ENCODE assay signal across 8 cellular contexts in the genomic region with DNA sequence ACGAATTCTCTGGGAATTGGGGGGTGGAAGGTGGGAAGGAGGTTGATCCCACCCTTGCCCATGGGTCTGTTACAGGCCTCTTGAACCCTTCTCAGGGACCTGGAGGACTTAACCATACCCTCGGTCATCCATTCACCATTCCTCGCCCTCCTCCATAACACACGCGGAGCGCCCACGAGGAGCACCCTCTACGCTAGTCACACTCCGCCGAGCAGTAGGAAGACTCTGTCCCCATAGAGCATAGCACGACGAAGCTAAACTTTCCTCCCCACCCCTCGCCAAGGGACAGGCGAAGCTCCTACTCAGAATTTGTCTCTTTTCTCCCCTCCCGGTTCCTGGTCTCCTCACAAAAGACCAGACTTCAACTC. TPM values are rescaled to one million over a fixed set of nuclear protein-coding genes. Genes with fewer than 3 reads are reported as not detected.
DNase-seq lines count a peak whose midpoint lies in the region; ATAC-seq and TF ChIP-seq lines count a peak whose summit lies in the region.

No MANE protein-coding gene starts in this region.

- H3K4me1 Mint-ChIP-seq in activated CD4-positive, alpha-beta T cell treated with anti-CD3 and anti-CD28 coated beads, Interleukin-2, amount 10 ng/mL, durations not matched to agents 24 days and 14 days: peaks cover 21% of the 10 kb centered on the region

- no peak overlapping the region for H3K9ac ChIP-seq in liver (ENCODE audit: low read depth in 1 of 2, low read length in 2 of 2)

- TF ChIP-seq RAD21 in liver (IDR thresholded peaks at IDR 0.05): no peak

- H3K4me3 ChIP-seq in ascending aorta (peak overlapping the region; percentile 90 to 96), liver (ENCODE audit: low read depth in 1 of 3, low read length in 3 of 3) (peak overlapping the region in 2 of 3 donors; percentile 74 to 91), thoracic aorta (peak overlapping the region; percentile 86)

- H3K4me1 ChIP-seq in ascending aorta (peaks cover 6 to 18% of the 10 kb centered on the region in 2 donors), liver (ENCODE audit: control insufficient read depth in 4 of 4, insufficient read depth in 4 of 4, low read length in 3 of 4) (peaks cover 0 to 9% (median 2%) of the 10 kb centered on the region in 4 donors), thoracic aorta (ENCODE audit: control insufficient read depth in 1 of 2, low read depth in 2 of 2) (peaks cover 20 to 29% of the 10 kb centered on the region in 2 donors)

- H3K9me3 ChIP-seq in ascending aorta: no peaks in the 10 kb centered on the region
- no peaks in the 10 kb centered on the region for H3K9me3 ChIP-seq in liver (ENCODE audit: control insufficient read depth in 4 of 4, low read length in 3 of 4)
- H3K9me3 ChIP-seq in thoracic aorta: no peaks in the 10 kb centered on the region

- H3K27me3 ChIP-seq in ascending aorta (no peaks in the 10 kb centered on the region), liver (ENCODE audit: control insufficient read depth in 4 of 4, insufficient read depth in 4 of 4, low read length in 3 of 4) (no peaks in the 10 kb centered on the region), thoracic aorta (replicated peaks; ENCODE audit: insufficient read depth) (no peaks in the 10 kb centered on the region)

- no peak for ATAC-seq in thoracic aorta (ENCODE audit: insufficient number of reproducible peaks, low FRiP score, low read depth)
- no peak for ATAC-seq in GM18858 (IDR thresholded peaks at IDR 0.05; ENCODE audit: unreplicated experiment)
- no peak for ATAC-seq in GM21360 (IDR thresholded peaks at IDR 0.05; ENCODE audit: unreplicated experiment)

- H3K36me3 ChIP-seq in ascending aorta: no peaks in the 10 kb centered on the region
- no peaks in the 10 kb centered on the region for H3K36me3 ChIP-seq in liver (ENCODE audit: control insufficient read depth in 4 of 4, insufficient read depth in 3 of 4, low read depth in 1 of 4, low read length in 3 of 4)
- no peaks in the 10 kb centered on the region for H3K36me3 ChIP-seq in thoracic aorta

- H3K27ac ChIP-seq in ascending aorta (peak overlapping the region; percentile 94), liver (ENCODE audit: low read depth in 1 of 2, low read length in 2 of 2) (peak overlapping the region; percentile 93 to 98), thoracic aorta (peak overlapping the region; percentile 95 to 97)

- no peaks in the 10 kb centered on the region for H3K9me3 Mint-ChIP-seq in activated CD4-positive, alpha-beta T cell treated with anti-CD3 and anti-CD28 coated beads, Interleukin-2, amount 10 ng/mL, durations not matched to agents 24 days and 14 days

- intact Hi-C loops in activated CD4-positive, alpha-beta T cell treated with anti-CD3 and anti-CD28 coated beads, Interleukin-2, amount 10 ng/mL, durations not matched to agents 24 days and 14 days (cut with micrococcal nuclease): loop anchor here (2.0 kb wide), 1 partner anchor 16 kb away; no protein-coding TSS in a partner anchor
- intact Hi-C loops in ascending aorta (cut with DNase I): loop anchor here (2.0 to 10.0 kb wide), 2 partner anchors 236 to 610 kb away; a partner anchor contains a TSS

- no peaks in the 10 kb centered on the region for H3K27me3 Mint-ChIP-seq in activated CD4-positive, alpha-beta T cell treated with anti-CD3 and anti-CD28 coated beads, Interleukin-2, amount 10 ng/mL, durations not matched to agents 24 days and 14 days

- TF ChIP-seq CTCF in ascending aorta (IDR thresholded peaks at IDR 0.05) (no peak), liver (IDR thresholded peaks at IDR 0.05; ENCODE audit: low read depth, low read length, missing input control) (no peak), thoracic aorta (IDR thresholded peaks at IDR 0.05) (no peak)

- peak; percentile 58 for DNase-seq in activated CD4-positive, alpha-beta T cell treated with anti-CD3 and anti-CD28 coated beads, Interleukin-2, amount 10 ng/mL, durations not matched to agents 24 days and 14 days
- DNase-seq in activated CD4-positive, alpha-beta T cell treated with anti-CD3 and anti-CD28 coated beads, Interleukin-2, amount 50 U/mL, for 4 hours: no peak
- DNase-seq in ascending aorta (ENCODE audit: low spot score in 2 of 2) (no peak), thoracic aorta (ENCODE audit: low spot score) (no peak), erythroblast (lab: John Stamatoyannopoulos, UW) (no peak)

- 91% methylated on average over 15 of the region's 15 CpGs for WGBS in liver

- H3K36me3 Mint-ChIP-seq in activated CD4-positive, alpha-beta T cell treated with anti-CD3 and anti-CD28 coated beads, Interleukin-2, amount 10 ng/mL, durations not matched to agents 24 days and 14 days (ENCODE audit: low read depth): peaks cover 6% of the 10 kb centered on the region

- H3K4me3 Mint-ChIP-seq in activated CD4-positive, alpha-beta T cell treated with anti-CD3 and anti-CD28 coated beads, Interleukin-2, amount 10 ng/mL, durations not matched to agents 24 days and 14 days: peak overlapping the region; percentile 88

- TF ChIP-seq POLR2A in erythroblast (IDR thresholded peaks at IDR 0.05; ENCODE audit: low read length): no peak

- H3K27ac Mint-ChIP-seq in activated CD4-positive, alpha-beta T cell treated with anti-CD3 and anti-CD28 coated beads, Interleukin-2, amount 10 ng/mL, durations not matched to agents 24 days and 14 days: peak overlapping the region; percentile 90

TF ChIP-seq in liver, 16 proteins besides CTCF, POLR2A, EP300 and RAD21:
- TF ChIP-seq, protein P1, sequence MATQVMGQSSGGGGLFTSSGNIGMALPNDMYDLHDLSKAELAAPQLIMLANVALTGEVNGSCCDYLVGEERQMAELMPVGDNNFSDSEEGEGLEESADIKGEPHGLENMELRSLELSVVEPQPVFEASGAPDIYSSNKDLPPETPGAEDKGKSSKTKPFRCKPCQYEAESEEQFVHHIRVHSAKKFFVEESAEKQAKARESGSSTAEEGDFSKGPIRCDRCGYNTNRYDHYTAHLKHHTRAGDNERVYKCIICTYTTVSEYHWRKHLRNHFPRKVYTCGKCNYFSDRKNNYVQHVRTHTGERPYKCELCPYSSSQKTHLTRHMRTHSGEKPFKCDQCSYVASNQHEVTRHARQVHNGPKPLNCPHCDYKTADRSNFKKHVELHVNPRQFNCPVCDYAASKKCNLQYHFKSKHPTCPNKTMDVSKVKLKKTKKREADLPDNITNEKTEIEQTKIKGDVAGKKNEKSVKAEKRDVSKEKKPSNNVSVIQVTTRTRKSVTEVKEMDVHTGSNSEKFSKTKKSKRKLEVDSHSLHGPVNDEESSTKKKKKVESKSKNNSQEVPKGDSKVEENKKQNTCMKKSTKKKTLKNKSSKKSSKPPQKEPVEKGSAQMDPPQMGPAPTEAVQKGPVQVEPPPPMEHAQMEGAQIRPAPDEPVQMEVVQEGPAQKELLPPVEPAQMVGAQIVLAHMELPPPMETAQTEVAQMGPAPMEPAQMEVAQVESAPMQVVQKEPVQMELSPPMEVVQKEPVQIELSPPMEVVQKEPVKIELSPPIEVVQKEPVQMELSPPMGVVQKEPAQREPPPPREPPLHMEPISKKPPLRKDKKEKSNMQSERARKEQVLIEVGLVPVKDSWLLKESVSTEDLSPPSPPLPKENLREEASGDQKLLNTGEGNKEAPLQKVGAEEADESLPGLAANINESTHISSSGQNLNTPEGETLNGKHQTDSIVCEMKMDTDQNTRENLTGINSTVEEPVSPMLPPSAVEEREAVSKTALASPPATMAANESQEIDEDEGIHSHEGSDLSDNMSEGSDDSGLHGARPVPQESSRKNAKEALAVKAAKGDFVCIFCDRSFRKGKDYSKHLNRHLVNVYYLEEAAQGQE (IDR thresholded peaks at IDR 0.05): no peak
- TF ChIP-seq, protein P2, sequence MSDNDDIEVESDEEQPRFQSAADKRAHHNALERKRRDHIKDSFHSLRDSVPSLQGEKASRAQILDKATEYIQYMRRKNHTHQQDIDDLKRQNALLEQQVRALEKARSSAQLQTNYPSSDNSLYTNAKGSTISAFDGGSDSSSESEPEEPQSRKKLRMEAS (IDR thresholded peaks at IDR 0.05): no peak
- no peak for TF ChIP-seq FOXA2 (IDR thresholded peaks at IDR 0.05)
- TF ChIP-seq HNF4A (conservative IDR thresholded peaks at IDR 0.05): no peak
- TF ChIP-seq FOXA1 (IDR thresholded peaks at IDR 0.05): no peak
- no peak for TF ChIP-seq EGR1 (IDR thresholded peaks at IDR 0.05; ENCODE audit: low read depth in 2 of 2)
- no peak for TF ChIP-seq YY1 (IDR thresholded peaks at IDR 0.05)
- TF ChIP-seq HNF4G (IDR thresholded peaks at IDR 0.05): no peak
- TF ChIP-seq, protein P3, sequence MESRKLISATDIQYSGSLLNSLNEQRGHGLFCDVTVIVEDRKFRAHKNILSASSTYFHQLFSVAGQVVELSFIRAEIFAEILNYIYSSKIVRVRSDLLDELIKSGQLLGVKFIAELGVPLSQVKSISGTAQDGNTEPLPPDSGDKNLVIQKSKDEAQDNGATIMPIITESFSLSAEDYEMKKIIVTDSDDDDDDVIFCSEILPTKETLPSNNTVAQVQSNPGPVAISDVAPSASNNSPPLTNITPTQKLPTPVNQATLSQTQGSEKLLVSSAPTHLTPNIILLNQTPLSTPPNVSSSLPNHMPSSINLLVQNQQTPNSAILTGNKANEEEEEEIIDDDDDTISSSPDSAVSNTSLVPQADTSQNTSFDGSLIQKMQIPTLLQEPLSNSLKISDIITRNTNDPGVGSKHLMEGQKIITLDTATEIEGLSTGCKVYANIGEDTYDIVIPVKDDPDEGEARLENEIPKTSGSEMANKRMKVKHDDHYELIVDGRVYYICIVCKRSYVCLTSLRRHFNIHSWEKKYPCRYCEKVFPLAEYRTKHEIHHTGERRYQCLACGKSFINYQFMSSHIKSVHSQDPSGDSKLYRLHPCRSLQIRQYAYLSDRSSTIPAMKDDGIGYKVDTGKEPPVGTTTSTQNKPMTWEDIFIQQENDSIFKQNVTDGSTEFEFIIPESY (IDR thresholded peaks at IDR 0.05): no peak
- TF ChIP-seq RXRA (IDR thresholded peaks at IDR 0.05): no peak
- TF ChIP-seq, protein P4, sequence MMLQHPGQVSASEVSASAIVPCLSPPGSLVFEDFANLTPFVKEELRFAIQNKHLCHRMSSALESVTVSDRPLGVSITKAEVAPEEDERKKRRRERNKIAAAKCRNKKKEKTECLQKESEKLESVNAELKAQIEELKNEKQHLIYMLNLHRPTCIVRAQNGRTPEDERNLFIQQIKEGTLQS (IDR thresholded peaks at IDR 0.05): no peak
- TF ChIP-seq JUND (IDR thresholded peaks at IDR 0.05): no peak
- TF ChIP-seq GABPA (IDR thresholded peaks at IDR 0.05 in 1 of 2, conservative IDR thresholded peaks at IDR 0.05 in 1 of 2): no peak
- no peak for TF ChIP-seq NR2F2 (IDR thresholded peaks at IDR 0.05)
- no peak for TF ChIP-seq SP1 (IDR thresholded peaks at IDR 0.05)
- TF ChIP-seq TAF1 (conservative IDR thresholded peaks at IDR 0.05): no peak

RNA-seq across cellular contexts. Expression of a gene that starts 0.6 kb away (rescaled TPM):
- total RNA-seq in activated CD4-positive, alpha-beta T cell treated with anti-CD3 and anti-CD28 coated beads, Interleukin-2, amount 10 ng/mL, durations not matched to agents 24 days and 14 days: 53.0 and 55.7 TPM in 2 replicates
- total RNA-seq in ascending aorta (70.0 TPM), liver (10 to 100 TPM; 21.1 to 32.4 TPM), thoracic aorta (100 to 1,000 TPM in 1 of 2 donors, 10 to 100 TPM in 1; 64.0 to 121 TPM)
- 10 to 100 TPM; 10.1 to 22.1 TPM for polyA plus RNA-seq in liver
